ENCODE assay signal across 15 cellular contexts in genomic region chr4:176464748-176465147, GRCh38.
DNase-seq lines count a peak whose midpoint lies in the region; ATAC-seq and TF ChIP-seq lines count a peak whose summit lies in the region.
"Had no signal": no experiment of that assay in that cellular context is flagged by ENCODE, and none has a peak within 500 bp of the region (broad histone marks: within the 10 kb centered on the region; RNA-seq: fewer than 3 reads in every experiment).

No MANE protein-coding gene starts in this region.

- TF ChIP-seq CTCF in GM12864 (IDR thresholded peaks at IDR 0.05; ENCODE audit: low read depth, low read length, missing control alignments) (no peak), heart right ventricle (IDR thresholded peaks at IDR 0.05) (no peak)

- H3K4me1 Mint-ChIP-seq in activated T-cell treated with anti-CD3 and anti-CD28 coated beads, Interleukin-2, amount 50 U/mL, for 72 hours (ENCODE audit: low read depth) = no peaks in the 10 kb centered on the region

- H3K27ac Mint-ChIP-seq in activated T-cell treated with anti-CD3 and anti-CD28 coated beads, Interleukin-2, amount 50 U/mL, for 72 hours = no peak overlapping the region
- H3K27ac Mint-ChIP-seq: type B pancreatic cell had no signal

- H3K9me3 Mint-ChIP-seq in activated T-cell treated with anti-CD3 and anti-CD28 coated beads, Interleukin-2, amount 50 U/mL, for 72 hours = peaks cover 3 to 6% of the 10 kb centered on the region in 2 donors
- H3K9me3 Mint-ChIP-seq: type B pancreatic cell had no signal

- H3K4me1 ChIP-seq in heart right ventricle = no peaks in the 10 kb centered on the region
- H3K4me1 ChIP-seq: A549 had no signal

- no peak overlapping the region for H3K27ac ChIP-seq in heart right ventricle
- H3K27ac ChIP-seq: A549, neutrophil had no signal

- 84 to 88% methylated on average over 2 of the region's 2 CpGs for WGBS in heart right ventricle, 2 donors

- DNase-seq in GM12864 (ENCODE audit: low read depth) (peak; percentile 12), heart right ventricle (no peak), NOMO-1 treated with dmso at 0.1 percent for 144 hours (lab: John Stamatoyannopoulos, UW; ENCODE audit: unreplicated experiment) (no peak)
- no peak for DNase-seq in activated T-cell treated with anti-CD3 and anti-CD28 coated beads, Interleukin-2, amount 50 U/mL, for 72 hours
- no peak for DNase-seq in activated T-cell treated with anti-CD3 and anti-CD28 coated beads, Interleukin-2, amount 50 U/mL, for 48 hours
- DNase-seq: activated effector memory CD4-positive, alpha-beta T cell treated with anti-CD3 and anti-CD28 coated beads, Interleukin-2, amount 50 U/mL, for 16 hours; hypothalamus; mammary epithelial cell; NCI-H187 treated with DMSO at 0.1 percent for 48 hours had no signal

- H3K27me3 Mint-ChIP-seq in activated T-cell treated with anti-CD3 and anti-CD28 coated beads, Interleukin-2, amount 50 U/mL, for 72 hours (ENCODE audit: low read depth) = no peaks in the 10 kb centered on the region
- H3K27me3 Mint-ChIP-seq: type B pancreatic cell had no signal

- ATAC-seq in GM19324 (IDR thresholded peaks at IDR 0.05; ENCODE audit: low FRiP score, unreplicated experiment) (peak; percentile 99), GM21825 (IDR thresholded peaks at IDR 0.05; ENCODE audit: unreplicated experiment) (peak; percentile 99), HG03108 (IDR thresholded peaks at IDR 0.05; ENCODE audit: unreplicated experiment) (peak; percentile 96), heart right ventricle (no peak)
- ATAC-seq in activated T-cell treated with anti-CD3 and anti-CD28 coated beads, Interleukin-2, amount 50 U/mL, for 72 hours (replicated peaks in 1 of 2) = no peak
- ATAC-seq: A549 had no signal

- H3K36me3 ChIP-seq in heart right ventricle = no peaks in the 10 kb centered on the region
- H3K36me3 ChIP-seq: neutrophil had no signal

- intact Hi-C loops in heart right ventricle (cut with DNase I) = no loop called here

- H3K4me3 ChIP-seq in GM12864 (ENCODE audit: low read depth, low read length) (no peak overlapping the region), heart right ventricle (no peak overlapping the region)
- H3K4me3 ChIP-seq: A549 had no signal

- H3K27me3 ChIP-seq in heart right ventricle = no peaks in the 10 kb centered on the region
- H3K27me3 ChIP-seq: neutrophil had no signal

- H3K4me3 Mint-ChIP-seq in activated T-cell treated with anti-CD3 and anti-CD28 coated beads, Interleukin-2, amount 50 U/mL, for 72 hours = no peak overlapping the region
- H3K4me3 Mint-ChIP-seq: type B pancreatic cell had no signal

- H3K36me3 Mint-ChIP-seq in activated T-cell treated with anti-CD3 and anti-CD28 coated beads, Interleukin-2, amount 50 U/mL, for 72 hours (ENCODE audit: insufficient read depth in 2 of 2) = no peaks in the 10 kb centered on the region
- H3K36me3 Mint-ChIP-seq: type B pancreatic cell had no signal

- peaks cover 0 to 5% (median 0%) of the 10 kb centered on the region in 11 donors for H3K9me3 ChIP-seq in heart right ventricle
- H3K9me3 ChIP-seq: A549, neutrophil had no signal

Comparison
In these comparisons a context has a peak if more than half of its experiments do, and no peak if none do; other contexts are left out.
1. ATAC-seq: peak in GM19324 (single experiment), GM21825 (single experiment) and HG03108 (single experiment); none in activated T-cell treated with anti-CD3 and anti-CD28 coated beads, Interleukin-2, amount 50 U/mL, for 72 hours (0 of 2) and heart right ventricle (0 of 8).